ENCODE assay signal across 13 cellular contexts in genomic region chr2:33498291-33498956, GRCh38. TPM values are rescaled to one million over a fixed set of nuclear protein-coding genes. Genes with fewer than 3 reads are reported as not detected.
A peak's percentile ranks its signal among the peaks of the same experiment; 100 is the strongest.
DNase-seq lines count a peak whose midpoint lies in the region; ATAC-seq and TF ChIP-seq lines count a peak whose summit lies in the region.
"Had no signal": no experiment of that assay in that cellular context is flagged by ENCODE, and none has a peak within 500 bp of the region (broad histone marks: within the 10 kb centered on the region; RNA-seq: fewer than 3 reads in every experiment).

No MANE protein-coding gene starts in this region.

- no peaks in the 10 kb centered on the region for H3K9me3 ChIP-seq in prostate gland
- no peaks in the 10 kb centered on the region for H3K9me3 ChIP-seq in right lobe of liver
- H3K9me3 ChIP-seq: body of pancreas had no signal

- DNase-seq in ELR (ENCODE audit: low read depth) (peak; percentile 29), prostate gland (ENCODE audit: low spot score) (no peak), right lobe of liver (no peak), Right ventricle myocardium inferior (ENCODE audit: missing footprints) (no peak)
- DNase-seq in central memory CD8-positive, alpha-beta T cell (ENCODE audit: low spot score in 2 of 2) = no peak
- DNase-seq: body of pancreas, DMS79, occipital lobe, WERI-Rb-1 had no signal

- intact Hi-C loops in prostate gland (cut with DNase I) (no loop called here), right lobe of liver (cut with DNase I) (no loop called here), Right ventricle myocardium inferior (cut with DNase I) (no loop called here)

- H3K27me3 ChIP-seq in prostate gland (replicated peaks; ENCODE audit: insufficient read depth) (no peaks in the 10 kb centered on the region), right lobe of liver (no peaks in the 10 kb centered on the region)
- H3K27me3 ChIP-seq: body of pancreas, hepatocyte had no signal

- no peaks in the 10 kb centered on the region for H3K9me3 Mint-ChIP-seq in central memory CD8-positive, alpha-beta T cell

- H3K36me3 Mint-ChIP-seq in central memory CD8-positive, alpha-beta T cell (ENCODE audit: insufficient read depth) = peaks cover 3% of the 10 kb centered on the region

- peak overlapping the region; percentile 38 for H3K27ac Mint-ChIP-seq in central memory CD8-positive, alpha-beta T cell (ENCODE audit: low read depth)

- H3K36me3 ChIP-seq in prostate gland (no peaks in the 10 kb centered on the region), right lobe of liver (no peaks in the 10 kb centered on the region)
- H3K36me3 ChIP-seq: WERI-Rb-1 had no signal

- H3K4me1 ChIP-seq in prostate gland (replicated peaks) (no peaks in the 10 kb centered on the region), right lobe of liver (no peaks in the 10 kb centered on the region)

- H3K4me3 ChIP-seq in prostate gland (no peak overlapping the region), right lobe of liver (no peak overlapping the region)
- H3K4me3 ChIP-seq: body of pancreas, hepatocyte had no signal

- TF ChIP-seq POLR2A in prostate gland (IDR thresholded peaks at IDR 0.05) = no peak
- no peak for TF ChIP-seq POLR2A in right lobe of liver (IDR thresholded peaks at IDR 0.05)

- 72% methylated on average over 5 of the region's 5 CpGs for WGBS in prostate gland
- whole genome bisulfite sequencing in right lobe of liver (ENCODE audit: insufficient coverage, low coverage, low lambda C conversion rate, missing lambda C conversion rate) = 71% methylated on average over 5 of the region's 5 CpGs

- peaks cover 26% of the 10 kb centered on the region for H3K4me1 Mint-ChIP-seq in central memory CD8-positive, alpha-beta T cell

- ATAC-seq in GM21390 (IDR thresholded peaks at IDR 0.05; ENCODE audit: unreplicated experiment) = peak; percentile 27
- peak; percentile 13 for ATAC-seq in HG03558 (IDR thresholded peaks at IDR 0.05; ENCODE audit: extremely low read depth, unreplicated experiment)
- no peak for ATAC-seq in central memory CD8-positive, alpha-beta T cell (replicated peaks; ENCODE audit: extremely low read depth, poor library complexity, severe bottlenecking)
- no peak for ATAC-seq in right lobe of liver
- no peak for ATAC-seq in HG02840 (IDR thresholded peaks at IDR 0.05; ENCODE audit: low FRiP score, unreplicated experiment)
- no peak for ATAC-seq in Right ventricle myocardium inferior
- ATAC-seq: body of pancreas had no signal

- peak overlapping the region; percentile 27 for H3K4me3 Mint-ChIP-seq in central memory CD8-positive, alpha-beta T cell

- H3K27me3 Mint-ChIP-seq in central memory CD8-positive, alpha-beta T cell = no peaks in the 10 kb centered on the region

- H3K27ac ChIP-seq in prostate gland (no peak overlapping the region), right lobe of liver (no peak overlapping the region)
- H3K27ac ChIP-seq: body of pancreas, hepatocyte, WERI-Rb-1 had no signal

- TF ChIP-seq CTCF in prostate gland (IDR thresholded peaks at IDR 0.05) (no peak), right lobe of liver (IDR thresholded peaks at IDR 0.05) (no peak)

RNA-seq across cellular contexts. Expression of gene RASGRP3, which starts 22.0 kb away (rescaled TPM):
- total RNA-seq in prostate gland (10 to 100 TPM in 1 of 2 donors, under 1 TPM in 1; 0.73 to 21.0 TPM), right lobe of liver (10 to 100 TPM in 1 of 6 experiments, 1 to 10 TPM in 5; 3.0 to 11.5 (median 5.0) TPM), Right ventricle myocardium inferior (55.7 TPM)

Comparison
In these comparisons a context has a peak if more than half of its experiments do, and no peak if none do; other contexts are left out.
1. ATAC-seq: peak in GM21390 (single experiment) and HG03558 (single experiment); none in central memory CD8-positive, alpha-beta T cell (single experiment), right lobe of liver (0 of 4), HG02840 (single experiment) and Right ventricle myocardium inferior (single experiment).